ENCODE assay signal across 8 cellular contexts in genomic region chrX:65595460-65595876, GRCh38.
DNase-seq lines count a peak whose midpoint lies in the region; ATAC-seq and TF ChIP-seq lines count a peak whose summit lies in the region.

No MANE protein-coding gene starts in this region.

- POLR2A ChIA-PET in AG04449 (lab: Yijun Ruan, JAX): interaction anchor here (0.7 kb wide), 1 partner anchor 220 kb away, joined by 4 read pairs; no protein-coding TSS in a partner anchor

- ATAC-seq in GM18868 (IDR thresholded peaks at IDR 0.05; ENCODE audit: unreplicated experiment) (peak; percentile 72), HG03108 (IDR thresholded peaks at IDR 0.05; ENCODE audit: unreplicated experiment) (peak; percentile 62)
- ATAC-seq in central memory CD8-positive, alpha-beta T cell (replicated peaks; ENCODE audit: extremely low read depth, poor library complexity, severe bottlenecking): peak; percentile 81

- peak overlapping the region; percentile 96 for H3K27ac Mint-ChIP-seq in central memory CD8-positive, alpha-beta T cell (ENCODE audit: low read depth)

- H3K27me3 Mint-ChIP-seq in central memory CD8-positive, alpha-beta T cell: no peaks in the 10 kb centered on the region

- peaks cover 30% of the 10 kb centered on the region for H3K4me1 Mint-ChIP-seq in central memory CD8-positive, alpha-beta T cell

- peaks cover 3% of the 10 kb centered on the region for H3K36me3 Mint-ChIP-seq in central memory CD8-positive, alpha-beta T cell (ENCODE audit: insufficient read depth)

- CTCF ChIA-PET in AG04449 (lab: Yijun Ruan, JAX): interaction anchor here (0.6 to 2.1 kb wide), 11 partner anchors 10 to 391 kb away, joined by 3 to 18 read pairs (median 5); partner anchors contain the start of gene MSN

- peak; percentile 95 for TF ChIP-seq CTCF in AG04449 (IDR thresholded peaks at IDR 0.05; ENCODE audit: insufficient read depth, low read length, missing control alignments)

- no peaks in the 10 kb centered on the region for H3K9me3 Mint-ChIP-seq in central memory CD8-positive, alpha-beta T cell

- H3K4me3 Mint-ChIP-seq in central memory CD8-positive, alpha-beta T cell: peak overlapping the region; percentile 40

- H3K4me3 ChIP-seq in AG04449 (ENCODE audit: low read depth, low read length): no peak overlapping the region

- DNase-seq in AG04449 (ENCODE audit: low read depth, low spot score) (peak; percentile 64), NCI-H226 (peak; percentile 75), kidney glomerular epithelial cell (lab: John Stamatoyannopoulos, UW) (peak; percentile 83)
- peak; percentile 78 for DNase-seq in activated CD4-positive, CD25-positive, alpha-beta regulatory T cell treated with anti-CD3 and anti-CD28 coated beads, Interleukin-2, amount 50 U/mL, for 16 hours (ENCODE audit: low read depth, low spot score)
- DNase-seq in central memory CD8-positive, alpha-beta T cell (ENCODE audit: low spot score in 2 of 2): peak; percentile 85 to 86
- DNase-seq in stimulated activated CD4-positive, alpha-beta T cell treated with anti-CD3 and anti-CD28 coated beads, Interleukin-1b, Interleukin-23, amount 100 ng/mL, for 1 hour (ENCODE audit: low read depth in 2 of 2): peak; percentile 74 to 84
